ENCODE assay signal across 13 cellular contexts in genomic region chr1:40820251-40820797, GRCh38. TPM values are rescaled to one million over a fixed set of nuclear protein-coding genes. Genes with fewer than 3 reads are reported as not detected.
DNase-seq lines count a peak whose midpoint lies in the region; ATAC-seq and TF ChIP-seq lines count a peak whose summit lies in the region.
"Had no signal": no experiment of that assay in that cellular context is flagged by ENCODE, and none has a peak within 500 bp of the region (broad histone marks: within the 10 kb centered on the region; RNA-seq: fewer than 3 reads in every experiment).

No MANE protein-coding gene starts in this region.

- H3K9me3 ChIP-seq in Panc1 (ENCODE audit: control insufficient read depth, insufficient read depth, low read depth, low read length) (no peaks in the 10 kb centered on the region), thoracic aorta (no peaks in the 10 kb centered on the region)

- TF ChIP-seq CTCF in Panc1 (IDR thresholded peaks at IDR 0.05) (no peak), thoracic aorta (IDR thresholded peaks at IDR 0.05) (no peak), GM13977 (IDR thresholded peaks at IDR 0.05; ENCODE audit: extremely low read depth, insufficient read depth, missing control alignments) (no peak)

- no peak for ATAC-seq in activated naive CD4-positive, alpha-beta T cell treated with anti-CD3 and anti-CD28 coated beads, Interleukin-2, amount 50 U/mL, for 72 hours
- 0 out of 2 replicates have a peak, but pooled peaks have one; percentile 15 for ATAC-seq in Panc1
- ATAC-seq in thoracic aorta (ENCODE audit: insufficient number of reproducible peaks, low FRiP score, low read depth) = no peak
- ATAC-seq: esophagus mucosa had no signal

- peak overlapping the region; percentile 70 for H3K27ac Mint-ChIP-seq in activated naive CD4-positive, alpha-beta T cell treated with anti-CD3 and anti-CD28 coated beads, Interleukin-2, amount 50 U/mL, for 24 hours
- no peak overlapping the region for H3K27ac Mint-ChIP-seq in activated naive CD4-positive, alpha-beta T cell treated with anti-CD3 and anti-CD28 coated beads, Interleukin-2, amount 50 U/mL, for 72 hours

- H3K36me3 Mint-ChIP-seq in activated naive CD4-positive, alpha-beta T cell treated with anti-CD3 and anti-CD28 coated beads, Interleukin-2, amount 50 U/mL, for 24 hours = no peaks in the 10 kb centered on the region
- H3K36me3 Mint-ChIP-seq in activated naive CD4-positive, alpha-beta T cell treated with anti-CD3 and anti-CD28 coated beads, Interleukin-2, amount 50 U/mL, for 72 hours = no peaks in the 10 kb centered on the region

- H3K27me3 Mint-ChIP-seq in activated naive CD4-positive, alpha-beta T cell treated with anti-CD3 and anti-CD28 coated beads, Interleukin-2, amount 50 U/mL, for 24 hours = no peaks in the 10 kb centered on the region

- H3K4me1 Mint-ChIP-seq in activated naive CD4-positive, alpha-beta T cell treated with anti-CD3 and anti-CD28 coated beads, Interleukin-2, amount 50 U/mL, for 24 hours = peaks cover 12% of the 10 kb centered on the region

- no peak for DNase-seq in activated naive CD4-positive, alpha-beta T cell treated with anti-CD3 and anti-CD28 coated beads, Interleukin-2, amount 50 U/mL, for 72 hours (ENCODE audit: low spot score in 2 of 2)
- DNase-seq in Panc1 (ENCODE audit: low read depth, low spot score) (no peak), iPS-NIHi11 (ENCODE audit: low spot score) (peak; percentile 56), thoracic aorta (ENCODE audit: low spot score) (no peak), cerebellum (ENCODE audit: low spot score) (no peak), GM13977 (ENCODE audit: low spot score) (no peak), SW480 (ENCODE audit: low spot score) (no peak)
- DNase-seq: activated gamma-delta T cell, HCEC 1CT, NCI-H1694 treated with DMSO at 0.1 percent for 48 hours had no signal

- H3K36me3 ChIP-seq in Panc1 (ENCODE audit: control insufficient read depth, insufficient read depth, low read length) (no peaks in the 10 kb centered on the region), thoracic aorta (no peaks in the 10 kb centered on the region)

- POLR2A ChIA-PET in Panc1 (lab: Charles Lee) = no interaction called here

- no peak overlapping the region for H3K4me3 Mint-ChIP-seq in activated naive CD4-positive, alpha-beta T cell treated with anti-CD3 and anti-CD28 coated beads, Interleukin-2, amount 50 U/mL, for 24 hours

- H3K9me3 Mint-ChIP-seq in activated naive CD4-positive, alpha-beta T cell treated with anti-CD3 and anti-CD28 coated beads, Interleukin-2, amount 50 U/mL, for 24 hours = no peaks in the 10 kb centered on the region
- no peaks in the 10 kb centered on the region for H3K9me3 Mint-ChIP-seq in activated naive CD4-positive, alpha-beta T cell treated with anti-CD3 and anti-CD28 coated beads, Interleukin-2, amount 50 U/mL, for 72 hours

- BruUV-seq in Panc1 (replicated peaks; lab: Mats Ljungman, UMichigan) = no TSS peak

- CTCF ChIA-PET in Panc1 (lab: Charles Lee) = no interaction called here

- no peak overlapping the region for H3K27ac ChIP-seq in Panc1 (ENCODE audit: low read length)
- H3K27ac ChIP-seq in thoracic aorta = peak overlapping the region; percentile 64 to 74

- H3K27me3 ChIP-seq in Panc1 (ENCODE audit: control insufficient read depth, insufficient read depth, low read length) (no peaks in the 10 kb centered on the region), thoracic aorta (replicated peaks; ENCODE audit: insufficient read depth) (no peaks in the 10 kb centered on the region)

- H3K4me1 ChIP-seq in Panc1 (ENCODE audit: control insufficient read depth, insufficient read depth, low read length) = peaks cover 9% of the 10 kb centered on the region
- H3K4me1 ChIP-seq in thoracic aorta (ENCODE audit: control insufficient read depth in 1 of 2, low read depth in 2 of 2) = peaks cover 27 to 48% of the 10 kb centered on the region in 2 donors

- H3K4me3 ChIP-seq in Panc1 (ENCODE audit: low read depth in 2 of 2, low read length in 2 of 2) = no peak overlapping the region
- H3K4me3 ChIP-seq in thoracic aorta = no peak overlapping the region

- intact Hi-C loops in Panc1 (cut with micrococcal nuclease; ENCODE audit: unreplicated experiment) = no loop called here

- in situ Hi-C loops in Panc1 (cut with HindIII; ENCODE audit: low pct_unique_long_range_greater_than_20kb, low sequenced_read_pairs) = no loop called here
- in situ Hi-C loops in GM13977 (cut with MboI; ENCODE audit: low pct_unique_long_range_greater_than_20kb, low sequenced_read_pairs, unreplicated experiment) = no loop called here

RNA-seq across cellular contexts. Expression of gene KCNQ4, which starts 36.7 kb away (rescaled TPM):
- total RNA-seq in activated naive CD4-positive, alpha-beta T cell treated with anti-CD3 and anti-CD28 coated beads, Interleukin-2, amount 50 U/mL, for 72 hours = 1 to 10 TPM in 1 of 2 donors, under 1 TPM in 1; 0.73 to 1.5 TPM
- 2.6 TPM for total RNA-seq in Panc1 (2021; ENCODE audit: unreplicated experiment)
- 5.2 TPM for polyA plus RNA-seq in Panc1 (2012; ENCODE audit: insufficient read length)
- 10 to 100 TPM in 1 of 2 donors, 1 to 10 TPM in 1; 5.7 to 11.5 TPM for total RNA-seq in thoracic aorta
- total RNA-seq in cerebellum = 2.0 TPM

RNA-seq across cellular contexts. Expression of gene CITED4, which starts 41.8 kb away (rescaled TPM):
- 1 to 10 TPM; 1.4 to 4.4 TPM for total RNA-seq in activated naive CD4-positive, alpha-beta T cell treated with anti-CD3 and anti-CD28 coated beads, Interleukin-2, amount 50 U/mL, for 72 hours
- total RNA-seq in Panc1 (2021; ENCODE audit: unreplicated experiment) = 145 TPM
- polyA plus RNA-seq in Panc1 (2012; ENCODE audit: insufficient read length) = 241 TPM
- total RNA-seq in thoracic aorta = 10 to 100 TPM; 53.5 to 55.9 TPM
- total RNA-seq in cerebellum = 2.0 TPM
- total RNA-seq: HT1080 had no signal

Comparison
In these comparisons a context has a peak if more than half of its experiments do, and no peak if none do; other contexts are left out.
1. RNA of gene CITED4, which starts 41.8 kb away (total RNA-seq): 145 TPM in Panc1 (single experiment) and 53.5 to 55.9 TPM in thoracic aorta; 1.4 to 4.4 TPM in activated naive CD4-positive, alpha-beta T cell treated with anti-CD3 and anti-CD28 coated beads, Interleukin-2, amount 50 U/mL, for 72 hours and 2.0 TPM in cerebellum (single experiment); every median in the first group is over 10 times any median in the second.